11 cellular contexts compared by ENCODE assay signal in genomic region chr11:93908689-93909088, GRCh38. TPM values are rescaled to one million over a fixed set of nuclear protein-coding genes. Genes with fewer than 3 reads are reported as not detected.
A peak's percentile ranks its signal among the peaks of the same experiment; 100 is the strongest.
DNase-seq lines count a peak whose midpoint lies in the region; ATAC-seq, FAIRE-seq and TF ChIP-seq lines count a peak whose summit lies in the region.
"Had no signal": no experiment of that assay in that cellular context is flagged by ENCODE, and none has a peak within 500 bp of the region (broad histone marks: within the 10 kb centered on the region; RNA-seq: fewer than 3 reads in every experiment).

No MANE protein-coding gene starts in this region.

- CTCF ChIA-PET in A549 (lab: Yijun Ruan, JAX): interaction anchor here (0.6 to 2.3 kb wide), 2 partner anchors 13 to 708 kb away, joined by 3 to 10 read pairs; no protein-coding TSS in a partner anchor

- no peak for FAIRE-seq in A549 (lab: Jason Lieb, UNC)

- in situ Hi-C loops in G401 (cut with HindIII; ENCODE audit: low sequenced_read_pairs): no loop called here

- TF ChIP-seq RAD21 in A549 (conservative IDR thresholded peaks at IDR 0.05 in 1 of 2, IDR thresholded peaks at IDR 0.05 in 1 of 2): no peak

- 0 out of 3 replicates have a peak, but pooled peaks cover 6% of the 10 kb centered on the region for H3K4me1 ChIP-seq in A549

- 5% methylated on average over 2 of the region's 2 CpGs for WGBS in A549 (ENCODE audit: missing lambda C conversion rate)

- TF ChIP-seq EP300 in A549 (IDR thresholded peaks at IDR 0.05): no peak

- H3K27ac ChIP-seq in A549: no peak overlapping the region

- TF ChIP-seq POLR2A in A549 (IDR thresholded peaks at IDR 0.05; ENCODE audit: low read length): no peak

- no peak for TF ChIP-seq CTCF in A549 (IDR thresholded peaks at IDR 0.05)

- POLR2A ChIA-PET in A549 (lab: Yijun Ruan, JAX): interaction anchor here (0.7 kb wide), 1 partner anchor 196 kb away, joined by 4 read pairs; no protein-coding TSS in a partner anchor

- H3K4me3 ChIP-seq in A549: no peak overlapping the region

- ATAC-seq in A549: peak; percentile 54 to 69; a peak in 2 of 6 replicates
- no peak for ATAC-seq in stimulated activated naive CD8-positive, alpha-beta T cell treated with anti-CD3 and anti-CD28 coated beads, Interleukin-15, Interleukin-2, amounts not matched to agents 100 U/mL and 50 U/mL, for 24 hours
- ATAC-seq in GM18909 (IDR thresholded peaks at IDR 0.05; ENCODE audit: poor library complexity, unreplicated experiment): no peak

- peak in 1 of 2 experiments; percentile 20 for DNase-seq in A549 (ENCODE audit: low read depth in 1 of 2, low spot score in 1 of 2)
- DNase-seq in HK-2 (ENCODE audit: unreplicated experiment): peak; percentile 44
- peak; percentile 92 for DNase-seq in amniotic epithelial cell (ENCODE audit: low read depth)
- DNase-seq in glomerular visceral epithelial cell (ENCODE audit: extremely low spot score): peak; percentile 87
- no peak for DNase-seq in stimulated activated naive CD4-positive, alpha-beta T cell treated with Interleukin-2 at 50 U/mL for 16 hours (lab: John Stamatoyannopoulos, UW)
- no peak for DNase-seq in stimulated activated naive CD8-positive, alpha-beta T cell treated with anti-CD3 and anti-CD28 coated beads, Interleukin-15, Interleukin-2, amounts not matched to agents 100 U/mL and 50 U/mL, for 24 hours
- DNase-seq in G401 (ENCODE audit: low spot score): no peak
- DNase-seq: dermis blood vessel endothelial cell; NCI-H2107; stimulated activated CD4-positive, alpha-beta T cell treated with anti-CD3 and anti-CD28 coated beads, Interleukin-12 subunit alpha, Interleukin-12 subunit beta, amount 100 ng/mL, for 4 hours had no signal

- H3K9me3 ChIP-seq in A549: no peaks in the 10 kb centered on the region

- no peak overlapping the region for H3K4me2 ChIP-seq in A549

TF ChIP-seq in A549, 52 proteins besides CTCF, POLR2A, EP300 and RAD21:
- TF ChIP-seq GATA3 (IDR thresholded peaks at IDR 0.05; ENCODE audit: borderline replicate concordance) (no peak), TP53 (CRISPR knock-in tag; IDR thresholded peaks at IDR 0.05) (no peak), HES2 (IDR thresholded peaks at IDR 0.05) (no peak), HMGXB4 (CRISPR knock-in tag; IDR thresholded peaks at IDR 0.05; ENCODE audit: borderline replicate concordance) (no peak), JUNB (IDR thresholded peaks at IDR 0.05) (no peak)
TF ChIP-seq in A549: peak in this region for 0.

RNA-seq across cellular contexts. Expression of gene VSTM5, which starts 58.3 kb away (rescaled TPM):
- 0.04 and 0.12 TPM in 2 replicates for polyA plus RNA-seq in A549 (2011; rRNA removed)
- polyA plus RNA-seq in A549 (2012; cell fraction: cytosol; rRNA removed): not detected in 2 replicates
- not detected in 2 replicates for polyA plus RNA-seq in A549 (2012; cell fraction: nucleus; rRNA removed)
- polyA plus RNA-seq in A549 (2017; fragmentation: RNase III; extraction: RNeasy Plus Mini Kit Qiagen cat#74134 plus additional on column Dnase treatment): 0.03 to 0.17 TPM in 2 of 3 replicates, not detected in the other
- 0.10 TPM in 1 of 2 replicates, not detected in the other for polyA minus RNA-seq in A549 (2011; rRNA and poly(A)+ RNA removed)
- total RNA-seq in G401 (2014; rRNA removed; shearing (Covaris generic)): not detected in 2 replicates
- total RNA-seq: dermis blood vessel endothelial cell had no signal

Comparison
In these comparisons a context has a peak if more than half of its experiments do, and no peak if none do; other contexts are left out.
1. ATAC-seq: peak in A549 (2 of 2); none in stimulated activated naive CD8-positive, alpha-beta T cell treated with anti-CD3 and anti-CD28 coated beads, Interleukin-15, Interleukin-2, amounts not matched to agents 100 U/mL and 50 U/mL, for 24 hours (single experiment) and GM18909 (single experiment).
2. DNase-seq: peak in HK-2 (single experiment), amniotic epithelial cell (single experiment) and glomerular visceral epithelial cell (single experiment); none in stimulated activated naive CD4-positive, alpha-beta T cell treated with Interleukin-2 at 50 U/mL for 16 hours (single experiment), stimulated activated naive CD8-positive, alpha-beta T cell treated with anti-CD3 and anti-CD28 coated beads, Interleukin-15, Interleukin-2, amounts not matched to agents 100 U/mL and 50 U/mL, for 24 hours (single experiment) and G401 (single experiment).